16 cellular contexts compared by ENCODE assay signal in genomic region chr6:16619777-16620176, GRCh38.
DNase-seq lines count a peak whose midpoint lies in the region; ATAC-seq and TF ChIP-seq lines count a peak whose summit lies in the region.
"Had no signal": no experiment of that assay in that cellular context is flagged by ENCODE, and none has a peak within 500 bp of the region (broad histone marks: within the 10 kb centered on the region; RNA-seq: fewer than 3 reads in every experiment).

No MANE protein-coding gene starts in this region.

- H3K4me3 Mint-ChIP-seq in activated T-cell treated with anti-CD3 and anti-CD28 coated beads, Interleukin-2, amount 50 U/mL, for 72 hours = no peak overlapping the region
- no peak overlapping the region for H3K4me3 Mint-ChIP-seq in T-helper 1 cell treated with Interleukin-12 subunit alpha and Interleukin-12 subunit beta and Interleukin-4 antibody, amounts not matched to agents 30 μg/mL and 1 μg/mL, for 36 hours
- H3K4me3 Mint-ChIP-seq in central memory CD8-positive, alpha-beta T cell = peak overlapping the region; percentile 14
- H3K4me3 Mint-ChIP-seq in natural killer cell treated with Interleukin-12 subunit alpha and Interleukin-12 subunit beta and Interleukin-15 and Interleukin-18, amount 100 ng/mL, for 72 hours = no peak overlapping the region
- no peak overlapping the region for H3K4me3 Mint-ChIP-seq in mesothelial cell of epicardium

- no peak for ATAC-seq in activated T-cell treated with anti-CD3 and anti-CD28 coated beads, Interleukin-2, amount 50 U/mL, for 72 hours (replicated peaks in 1 of 2)
- ATAC-seq in central memory CD8-positive, alpha-beta T cell (replicated peaks; ENCODE audit: extremely low read depth, poor library complexity, severe bottlenecking) = peak; percentile 64
- ATAC-seq in natural killer cell treated with Interleukin-12 subunit alpha and Interleukin-12 subunit beta and Interleukin-15 and Interleukin-18, amount 100 ng/mL, for 72 hours = no peak
- no peak for ATAC-seq in HG03432 (IDR thresholded peaks at IDR 0.05; ENCODE audit: unreplicated experiment)
- ATAC-seq in HG03378 (IDR thresholded peaks at IDR 0.05; ENCODE audit: unreplicated experiment) = no peak
- ATAC-seq: A549 had no signal

- no peaks in the 10 kb centered on the region for H3K9me3 Mint-ChIP-seq in activated T-cell treated with anti-CD3 and anti-CD28 coated beads, Interleukin-2, amount 50 U/mL, for 72 hours
- no peaks in the 10 kb centered on the region for H3K9me3 Mint-ChIP-seq in T-helper 1 cell treated with Interleukin-12 subunit alpha and Interleukin-12 subunit beta and Interleukin-4 antibody, amounts not matched to agents 30 μg/mL and 1 μg/mL, for 36 hours
- no peaks in the 10 kb centered on the region for H3K9me3 Mint-ChIP-seq in central memory CD8-positive, alpha-beta T cell
- no peaks in the 10 kb centered on the region for H3K9me3 Mint-ChIP-seq in natural killer cell treated with Interleukin-12 subunit alpha and Interleukin-12 subunit beta and Interleukin-15 and Interleukin-18, amount 100 ng/mL, for 72 hours
- H3K9me3 Mint-ChIP-seq in mesothelial cell of epicardium = no peaks in the 10 kb centered on the region

- peak overlapping the region; percentile 65 for H3K27ac Mint-ChIP-seq in activated T-cell treated with anti-CD3 and anti-CD28 coated beads, Interleukin-2, amount 50 U/mL, for 72 hours
- peak overlapping the region; percentile 23 for H3K27ac Mint-ChIP-seq in T-helper 1 cell treated with Interleukin-12 subunit alpha and Interleukin-12 subunit beta and Interleukin-4 antibody, amounts not matched to agents 30 μg/mL and 1 μg/mL, for 36 hours
- H3K27ac Mint-ChIP-seq in central memory CD8-positive, alpha-beta T cell (ENCODE audit: low read depth) = peak overlapping the region; percentile 95
- H3K27ac Mint-ChIP-seq in natural killer cell treated with Interleukin-12 subunit alpha and Interleukin-12 subunit beta and Interleukin-15 and Interleukin-18, amount 100 ng/mL, for 72 hours = peak overlapping the region; percentile 7 to 73
- H3K27ac Mint-ChIP-seq in mesothelial cell of epicardium = no peak overlapping the region

- H3K36me3 Mint-ChIP-seq in activated T-cell treated with anti-CD3 and anti-CD28 coated beads, Interleukin-2, amount 50 U/mL, for 72 hours (ENCODE audit: insufficient read depth in 2 of 2) = peaks cover 1 to 5% of the 10 kb centered on the region in 2 donors
- H3K36me3 Mint-ChIP-seq in T-helper 1 cell treated with Interleukin-12 subunit alpha and Interleukin-12 subunit beta and Interleukin-4 antibody, amounts not matched to agents 30 μg/mL and 1 μg/mL, for 36 hours (ENCODE audit: low read depth) = peaks cover 17% of the 10 kb centered on the region
- peaks cover 6% of the 10 kb centered on the region for H3K36me3 Mint-ChIP-seq in central memory CD8-positive, alpha-beta T cell (ENCODE audit: insufficient read depth)
- H3K36me3 Mint-ChIP-seq in natural killer cell treated with Interleukin-12 subunit alpha and Interleukin-12 subunit beta and Interleukin-15 and Interleukin-18, amount 100 ng/mL, for 72 hours = peaks cover 8% of the 10 kb centered on the region
- H3K36me3 Mint-ChIP-seq in mesothelial cell of epicardium = peaks cover 1% of the 10 kb centered on the region

- H3K27me3 Mint-ChIP-seq in activated T-cell treated with anti-CD3 and anti-CD28 coated beads, Interleukin-2, amount 50 U/mL, for 72 hours (ENCODE audit: low read depth) = no peaks in the 10 kb centered on the region
- H3K27me3 Mint-ChIP-seq in T-helper 1 cell treated with Interleukin-12 subunit alpha and Interleukin-12 subunit beta and Interleukin-4 antibody, amounts not matched to agents 30 μg/mL and 1 μg/mL, for 36 hours (ENCODE audit: low read depth) = no peaks in the 10 kb centered on the region
- H3K27me3 Mint-ChIP-seq in central memory CD8-positive, alpha-beta T cell = no peaks in the 10 kb centered on the region
- H3K27me3 Mint-ChIP-seq in natural killer cell treated with Interleukin-12 subunit alpha and Interleukin-12 subunit beta and Interleukin-15 and Interleukin-18, amount 100 ng/mL, for 72 hours = no peaks in the 10 kb centered on the region
- no peaks in the 10 kb centered on the region for H3K27me3 Mint-ChIP-seq in mesothelial cell of epicardium (ENCODE audit: low read depth)

- peaks cover 24% of the 10 kb centered on the region for H3K4me1 Mint-ChIP-seq in activated T-cell treated with anti-CD3 and anti-CD28 coated beads, Interleukin-2, amount 50 U/mL, for 72 hours (ENCODE audit: low read depth)
- H3K4me1 Mint-ChIP-seq in T-helper 1 cell treated with Interleukin-12 subunit alpha and Interleukin-12 subunit beta and Interleukin-4 antibody, amounts not matched to agents 30 μg/mL and 1 μg/mL, for 36 hours (ENCODE audit: low read depth) = peaks cover 39% of the 10 kb centered on the region
- H3K4me1 Mint-ChIP-seq in central memory CD8-positive, alpha-beta T cell = peaks cover 47% of the 10 kb centered on the region
- H3K4me1 Mint-ChIP-seq in natural killer cell treated with Interleukin-12 subunit alpha and Interleukin-12 subunit beta and Interleukin-15 and Interleukin-18, amount 100 ng/mL, for 72 hours (ENCODE audit: low read depth in 2 of 2) = peaks cover 28 to 42% of the 10 kb centered on the region in 2 donors
- peaks cover 23% of the 10 kb centered on the region for H3K4me1 Mint-ChIP-seq in mesothelial cell of epicardium

- no peak for TF ChIP-seq CTCF in mesothelial cell of epicardium (IDR thresholded peaks at IDR 0.05; ENCODE audit: unreplicated experiment)

- DNase-seq in activated T-cell treated with anti-CD3 and anti-CD28 coated beads, Interleukin-2, amount 50 U/mL, for 72 hours = no peak
- no peak for DNase-seq in activated T-cell treated with anti-CD3 and anti-CD28 coated beads, Interleukin-2, amount 50 U/mL, for 1 hour
- no peak for DNase-seq in central memory CD8-positive, alpha-beta T cell (ENCODE audit: low spot score in 2 of 2)
- no peak for DNase-seq in natural killer cell treated with Interleukin-12 subunit alpha and Interleukin-12 subunit beta and Interleukin-15 and Interleukin-18, amount 100 ng/mL, for 72 hours (ENCODE audit: low spot score)
- no peak for DNase-seq in mesothelial cell of epicardium (ENCODE audit: low spot score in 2 of 2, unreplicated experiment in 2 of 2)
- DNase-seq: DMS79, KBM-7, NCI-H1436, NCI-H2029 treated with DMSO at 0.1 percent for 48 hours, NCI-H2171 treated with DMSO at 0.1 percent for 48 hours, NCI-H446 treated with DMSO at 0.1 percent for 48 hours, PC-9 had no signal
